10 cellular contexts compared by ENCODE assay signal in the genomic region with DNA sequence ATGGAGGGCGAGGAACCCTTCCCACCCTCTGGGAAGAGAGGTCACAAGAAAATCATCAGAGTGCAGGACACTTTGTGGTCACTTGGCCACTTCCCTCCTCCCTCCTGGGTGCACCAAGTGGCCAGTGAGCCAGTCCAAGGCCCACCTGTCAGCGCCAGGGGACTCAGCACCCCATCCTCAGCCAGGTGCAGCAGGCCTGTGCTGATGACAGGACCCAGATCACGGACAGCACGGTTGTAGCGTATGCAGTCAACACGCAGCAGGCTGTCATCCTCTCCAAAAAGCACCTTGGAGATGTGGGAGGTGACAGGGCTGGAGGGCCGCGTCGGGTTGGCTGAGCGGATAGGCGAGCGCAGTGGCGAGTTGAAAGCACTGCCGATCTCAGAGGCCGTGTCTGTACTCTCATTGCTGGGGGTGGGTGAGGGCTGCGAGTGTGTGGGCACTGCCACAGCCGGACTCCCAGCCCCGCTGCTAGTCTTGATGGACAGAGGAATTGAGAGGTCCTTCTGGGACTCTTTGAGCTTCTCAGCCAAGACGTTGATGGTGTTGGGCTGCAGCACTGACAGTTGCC. TPM values are rescaled to one million over a fixed set of nuclear protein-coding genes. Genes with fewer than 3 reads are reported as not detected.
"Had no signal": no experiment of that assay in that cellular context is flagged by ENCODE, and none has a peak within 500 bp of the region (broad histone marks: within the 10 kb centered on the region; RNA-seq: fewer than 3 reads in every experiment).

No MANE protein-coding gene starts in this region.

- H3K4me3 ChIP-seq: esophagus squamous epithelium, right lobe of liver, stomach had no signal

- H3K27ac ChIP-seq: right lobe of liver, stomach had no signal

- DNase-seq: activated CD4-positive, alpha-beta T cell treated with anti-CD3 and anti-CD28 coated beads, Interleukin-2, amount 50 U/mL, for 1 hour; esophagus squamous epithelium; foreskin fibroblast; stimulated activated CD4-positive, alpha-beta T cell treated with anti-CD3 and anti-CD28 coated beads, Interleukin-12 subunit alpha, Interleukin-12 subunit beta, amount 100 ng/mL, for 4 hours; stimulated activated CD4-positive, alpha-beta T cell treated with anti-CD3 and anti-CD28 coated beads, Interleukin-2, amount 100 ng/mL, for 48 hours; stomach; T-helper 2 cell had no signal

- ATAC-seq: left lobe of liver, right lobe of liver had no signal

- H3K4me1 ChIP-seq: right lobe of liver had no signal

- H3K9me3 ChIP-seq: esophagus squamous epithelium, right lobe of liver, stomach had no signal

- H3K27me3 ChIP-seq: esophagus squamous epithelium, right lobe of liver, stomach had no signal

RNA-seq across cellular contexts. Expression of gene TNNC1, which starts 50.5 kb away (rescaled TPM):
- total RNA-seq: mesenteric fat pad had no signal
